In the genomic region with DNA sequence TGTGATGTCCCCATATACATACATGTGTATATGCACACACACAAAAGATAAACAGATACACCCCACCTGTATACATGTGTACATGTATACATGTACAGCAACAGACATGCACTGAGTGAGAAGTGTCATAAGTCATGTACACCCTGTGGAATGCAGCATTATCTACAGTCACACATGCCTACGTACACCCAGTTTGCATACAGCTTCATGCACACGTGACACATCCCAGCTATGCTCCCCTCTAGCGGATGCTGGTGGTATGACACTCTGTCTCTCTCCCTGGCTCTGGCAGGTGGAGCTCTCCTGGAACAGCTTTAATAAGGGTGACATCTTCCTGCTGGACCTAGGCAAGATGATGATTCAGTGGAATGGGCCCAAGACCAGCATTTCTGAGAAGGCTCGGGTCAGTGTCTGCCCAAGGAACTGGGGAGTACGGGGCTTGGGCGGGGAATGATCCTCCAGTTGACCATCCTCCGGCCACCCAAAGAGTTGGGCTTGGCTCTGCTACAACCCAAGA, we compare ENCODE assay signal across 1 cellular context.
TF ChIP-seq lines count a peak whose summit lies in the region.

No MANE protein-coding gene starts in this region.

TF ChIP-seq in K562, 482 proteins besides CTCF, POLR2A, EP300 and RAD21 (continued from another document and continues in another):
- TF ChIP-seq, protein P1, sequence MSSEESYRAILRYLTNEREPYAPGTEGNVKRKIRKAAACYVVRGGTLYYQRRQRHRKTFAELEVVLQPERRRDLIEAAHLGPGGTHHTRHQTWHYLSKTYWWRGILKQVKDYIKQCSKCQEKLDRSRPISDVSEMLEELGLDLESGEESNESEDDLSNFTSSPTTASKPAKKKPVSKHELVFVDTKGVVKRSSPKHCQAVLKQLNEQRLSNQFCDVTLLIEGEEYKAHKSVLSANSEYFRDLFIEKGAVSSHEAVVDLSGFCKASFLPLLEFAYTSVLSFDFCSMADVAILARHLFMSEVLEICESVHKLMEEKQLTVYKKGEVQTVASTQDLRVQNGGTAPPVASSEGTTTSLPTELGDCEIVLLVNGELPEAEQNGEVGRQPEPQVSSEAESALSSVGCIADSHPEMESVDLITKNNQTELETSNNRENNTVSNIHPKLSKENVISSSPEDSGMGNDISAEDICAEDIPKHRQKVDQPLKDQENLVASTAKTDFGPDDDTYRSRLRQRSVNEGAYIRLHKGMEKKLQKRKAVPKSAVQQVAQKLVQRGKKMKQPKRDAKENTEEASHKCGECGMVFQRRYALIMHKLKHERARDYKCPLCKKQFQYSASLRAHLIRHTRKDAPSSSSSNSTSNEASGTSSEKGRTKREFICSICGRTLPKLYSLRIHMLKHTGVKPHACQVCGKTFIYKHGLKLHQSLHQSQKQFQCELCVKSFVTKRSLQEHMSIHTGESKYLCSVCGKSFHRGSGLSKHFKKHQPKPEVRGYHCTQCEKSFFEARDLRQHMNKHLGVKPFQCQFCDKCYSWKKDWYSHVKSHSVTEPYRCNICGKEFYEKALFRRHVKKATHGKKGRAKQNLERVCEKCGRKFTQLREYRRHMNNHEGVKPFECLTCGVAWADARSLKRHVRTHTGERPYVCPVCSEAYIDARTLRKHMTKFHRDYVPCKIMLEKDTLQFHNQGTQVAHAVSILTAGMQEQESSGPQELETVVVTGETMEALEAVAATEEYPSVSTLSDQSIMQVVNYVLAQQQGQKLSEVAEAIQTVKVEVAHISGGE (CRISPR knock-in tag; IDR thresholded peaks at IDR 0.05), result no peak; a peak in 1 of 6 replicates
- no peak for TF ChIP-seq TSC22D4 (tag; IDR thresholded peaks at IDR 0.05)
- TF ChIP-seq ARID1B (IDR thresholded peaks at IDR 0.05), result peak; percentile 70
- TF ChIP-seq ZBTB8A (IDR thresholded peaks at IDR 0.05; ENCODE audit: partially characterized antibody), result no peak
- TF ChIP-seq, protein P2, sequence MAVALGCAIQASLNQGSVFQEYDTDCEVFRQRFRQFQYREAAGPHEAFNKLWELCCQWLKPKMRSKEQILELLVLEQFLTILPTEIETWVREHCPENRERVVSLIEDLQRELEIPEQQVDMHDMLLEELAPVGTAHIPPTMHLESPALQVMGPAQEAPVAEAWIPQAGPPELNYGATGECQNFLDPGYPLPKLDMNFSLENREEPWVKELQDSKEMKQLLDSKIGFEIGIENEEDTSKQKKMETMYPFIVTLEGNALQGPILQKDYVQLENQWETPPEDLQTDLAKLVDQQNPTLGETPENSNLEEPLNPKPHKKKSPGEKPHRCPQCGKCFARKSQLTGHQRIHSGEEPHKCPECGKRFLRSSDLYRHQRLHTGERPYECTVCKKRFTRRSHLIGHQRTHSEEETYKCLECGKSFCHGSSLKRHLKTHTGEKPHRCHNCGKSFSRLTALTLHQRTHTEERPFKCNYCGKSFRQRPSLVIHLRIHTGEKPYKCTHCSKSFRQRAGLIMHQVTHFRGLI (CRISPR knock-in tag; IDR thresholded peaks at IDR 0.05), result no peak
- no peak for TF ChIP-seq IFI16 (CRISPR knock-in tag; IDR thresholded peaks at IDR 0.05)
- no peak for TF ChIP-seq OTX1 (CRISPR knock-in tag; IDR thresholded peaks at IDR 0.05)
- no peak for TF ChIP-seq RBM14 (IDR thresholded peaks at IDR 0.05; ENCODE audit: borderline replicate concordance, insufficient read depth, low read depth, low read length)
- TF ChIP-seq ERF (CRISPR knock-in tag; IDR thresholded peaks at IDR 0.05), result no peak
- TF ChIP-seq TAL1 (IDR thresholded peaks at IDR 0.05), result no peak
- TF ChIP-seq NR3C1 (CRISPR knock-in tag; IDR thresholded peaks at IDR 0.05), result no peak
- TF ChIP-seq, protein P3, sequence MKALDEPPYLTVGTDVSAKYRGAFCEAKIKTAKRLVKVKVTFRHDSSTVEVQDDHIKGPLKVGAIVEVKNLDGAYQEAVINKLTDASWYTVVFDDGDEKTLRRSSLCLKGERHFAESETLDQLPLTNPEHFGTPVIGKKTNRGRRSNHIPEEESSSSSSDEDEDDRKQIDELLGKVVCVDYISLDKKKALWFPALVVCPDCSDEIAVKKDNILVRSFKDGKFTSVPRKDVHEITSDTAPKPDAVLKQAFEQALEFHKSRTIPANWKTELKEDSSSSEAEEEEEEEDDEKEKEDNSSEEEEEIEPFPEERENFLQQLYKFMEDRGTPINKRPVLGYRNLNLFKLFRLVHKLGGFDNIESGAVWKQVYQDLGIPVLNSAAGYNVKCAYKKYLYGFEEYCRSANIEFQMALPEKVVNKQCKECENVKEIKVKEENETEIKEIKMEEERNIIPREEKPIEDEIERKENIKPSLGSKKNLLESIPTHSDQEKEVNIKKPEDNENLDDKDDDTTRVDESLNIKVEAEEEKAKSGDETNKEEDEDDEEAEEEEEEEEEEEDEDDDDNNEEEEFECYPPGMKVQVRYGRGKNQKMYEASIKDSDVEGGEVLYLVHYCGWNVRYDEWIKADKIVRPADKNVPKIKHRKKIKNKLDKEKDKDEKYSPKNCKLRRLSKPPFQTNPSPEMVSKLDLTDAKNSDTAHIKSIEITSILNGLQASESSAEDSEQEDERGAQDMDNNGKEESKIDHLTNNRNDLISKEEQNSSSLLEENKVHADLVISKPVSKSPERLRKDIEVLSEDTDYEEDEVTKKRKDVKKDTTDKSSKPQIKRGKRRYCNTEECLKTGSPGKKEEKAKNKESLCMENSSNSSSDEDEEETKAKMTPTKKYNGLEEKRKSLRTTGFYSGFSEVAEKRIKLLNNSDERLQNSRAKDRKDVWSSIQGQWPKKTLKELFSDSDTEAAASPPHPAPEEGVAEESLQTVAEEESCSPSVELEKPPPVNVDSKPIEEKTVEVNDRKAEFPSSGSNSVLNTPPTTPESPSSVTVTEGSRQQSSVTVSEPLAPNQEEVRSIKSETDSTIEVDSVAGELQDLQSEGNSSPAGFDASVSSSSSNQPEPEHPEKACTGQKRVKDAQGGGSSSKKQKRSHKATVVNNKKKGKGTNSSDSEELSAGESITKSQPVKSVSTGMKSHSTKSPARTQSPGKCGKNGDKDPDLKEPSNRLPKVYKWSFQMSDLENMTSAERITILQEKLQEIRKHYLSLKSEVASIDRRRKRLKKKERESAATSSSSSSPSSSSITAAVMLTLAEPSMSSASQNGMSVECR (CRISPR knock-in tag; IDR thresholded peaks at IDR 0.05), result no peak
- TF ChIP-seq ZNF778 (CRISPR knock-in tag; IDR thresholded peaks at IDR 0.05), result no peak
- no peak for TF ChIP-seq NR1H2 (CRISPR knock-in tag; IDR thresholded peaks at IDR 0.05)
- peak; percentile 55; the same call in 1 of the 2 replicates for TF ChIP-seq KLF16 (IDR thresholded peaks at IDR 0.05)
- TF ChIP-seq MYBL2 (IDR thresholded peaks at IDR 0.05; ENCODE audit: low read depth), result no peak
- no peak for TF ChIP-seq MYBL2 (CRISPR knock-in tag; IDR thresholded peaks at IDR 0.05; ENCODE audit: borderline replicate concordance)
- TF ChIP-seq SMAD1 (IDR thresholded peaks at IDR 0.05; ENCODE audit: low read depth, low read length, partially characterized antibody), result no peak
- TF ChIP-seq, protein P4, sequence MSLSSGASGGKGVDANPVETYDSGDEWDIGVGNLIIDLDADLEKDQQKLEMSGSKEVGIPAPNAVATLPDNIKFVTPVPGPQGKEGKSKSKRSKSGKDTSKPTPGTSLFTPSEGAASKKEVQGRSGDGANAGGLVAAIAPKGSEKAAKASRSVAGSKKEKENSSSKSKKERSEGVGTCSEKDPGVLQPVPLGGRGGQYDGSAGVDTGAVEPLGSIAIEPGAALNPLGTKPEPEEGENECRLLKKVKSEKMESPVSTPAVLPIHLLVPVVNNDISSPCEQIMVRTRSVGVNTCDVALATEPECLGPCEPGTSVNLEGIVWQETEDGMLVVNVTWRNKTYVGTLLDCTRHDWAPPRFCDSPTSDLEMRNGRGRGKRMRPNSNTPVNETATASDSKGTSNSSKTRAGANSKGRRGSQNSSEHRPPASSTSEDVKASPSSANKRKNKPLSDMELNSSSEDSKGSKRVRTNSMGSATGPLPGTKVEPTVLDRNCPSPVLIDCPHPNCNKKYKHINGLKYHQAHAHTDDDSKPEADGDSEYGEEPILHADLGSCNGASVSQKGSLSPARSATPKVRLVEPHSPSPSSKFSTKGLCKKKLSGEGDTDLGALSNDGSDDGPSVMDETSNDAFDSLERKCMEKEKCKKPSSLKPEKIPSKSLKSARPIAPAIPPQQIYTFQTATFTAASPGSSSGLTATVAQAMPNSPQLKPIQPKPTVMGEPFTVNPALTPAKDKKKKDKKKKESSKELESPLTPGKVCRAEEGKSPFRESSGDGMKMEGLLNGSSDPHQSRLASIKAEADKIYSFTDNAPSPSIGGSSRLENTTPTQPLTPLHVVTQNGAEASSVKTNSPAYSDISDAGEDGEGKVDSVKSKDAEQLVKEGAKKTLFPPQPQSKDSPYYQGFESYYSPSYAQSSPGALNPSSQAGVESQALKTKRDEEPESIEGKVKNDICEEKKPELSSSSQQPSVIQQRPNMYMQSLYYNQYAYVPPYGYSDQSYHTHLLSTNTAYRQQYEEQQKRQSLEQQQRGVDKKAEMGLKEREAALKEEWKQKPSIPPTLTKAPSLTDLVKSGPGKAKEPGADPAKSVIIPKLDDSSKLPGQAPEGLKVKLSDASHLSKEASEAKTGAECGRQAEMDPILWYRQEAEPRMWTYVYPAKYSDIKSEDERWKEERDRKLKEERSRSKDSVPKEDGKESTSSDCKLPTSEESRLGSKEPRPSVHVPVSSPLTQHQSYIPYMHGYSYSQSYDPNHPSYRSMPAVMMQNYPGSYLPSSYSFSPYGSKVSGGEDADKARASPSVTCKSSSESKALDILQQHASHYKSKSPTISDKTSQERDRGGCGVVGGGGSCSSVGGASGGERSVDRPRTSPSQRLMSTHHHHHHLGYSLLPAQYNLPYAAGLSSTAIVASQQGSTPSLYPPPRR (CRISPR knock-in tag; IDR thresholded peaks at IDR 0.05; ENCODE audit: borderline replicate concordance), result peak; percentile 91; the same call in 1 of the 2 replicates
- TF ChIP-seq, protein P5, sequence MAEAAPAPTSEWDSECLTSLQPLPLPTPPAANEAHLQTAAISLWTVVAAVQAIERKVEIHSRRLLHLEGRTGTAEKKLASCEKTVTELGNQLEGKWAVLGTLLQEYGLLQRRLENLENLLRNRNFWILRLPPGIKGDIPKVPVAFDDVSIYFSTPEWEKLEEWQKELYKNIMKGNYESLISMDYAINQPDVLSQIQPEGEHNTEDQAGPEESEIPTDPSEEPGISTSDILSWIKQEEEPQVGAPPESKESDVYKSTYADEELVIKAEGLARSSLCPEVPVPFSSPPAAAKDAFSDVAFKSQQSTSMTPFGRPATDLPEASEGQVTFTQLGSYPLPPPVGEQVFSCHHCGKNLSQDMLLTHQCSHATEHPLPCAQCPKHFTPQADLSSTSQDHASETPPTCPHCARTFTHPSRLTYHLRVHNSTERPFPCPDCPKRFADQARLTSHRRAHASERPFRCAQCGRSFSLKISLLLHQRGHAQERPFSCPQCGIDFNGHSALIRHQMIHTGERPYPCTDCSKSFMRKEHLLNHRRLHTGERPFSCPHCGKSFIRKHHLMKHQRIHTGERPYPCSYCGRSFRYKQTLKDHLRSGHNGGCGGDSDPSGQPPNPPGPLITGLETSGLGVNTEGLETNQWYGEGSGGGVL (CRISPR knock-in tag; IDR thresholded peaks at IDR 0.05), result no peak
- peak; percentile 65 for TF ChIP-seq SMARCA4 (IDR thresholded peaks at IDR 0.05)
- no peak for TF ChIP-seq ZBTB1 (CRISPR knock-in tag; IDR thresholded peaks at IDR 0.05; ENCODE audit: borderline replicate concordance, low read depth)
- peak; percentile 82 for TF ChIP-seq CBFA2T2 (conservative IDR thresholded peaks at IDR 0.05)
- no peak for TF ChIP-seq ZNF57 (CRISPR knock-in tag; IDR thresholded peaks at IDR 0.05)
- no peak for TF ChIP-seq POLR3A (IDR thresholded peaks at IDR 0.05; ENCODE audit: borderline replicate concordance, extremely low read depth, insufficient read depth, insufficient read length)
- peak; percentile 97 for TF ChIP-seq MXI1 (IDR thresholded peaks at IDR 0.05; ENCODE audit: low read depth, low read length)
- 0 out of 4 replicates have a peak, but pooled peaks of 1 of the 2 experiments have one; percentile 30 for TF ChIP-seq CSDE1 (IDR thresholded peaks at IDR 0.05)
- TF ChIP-seq, protein P6, sequence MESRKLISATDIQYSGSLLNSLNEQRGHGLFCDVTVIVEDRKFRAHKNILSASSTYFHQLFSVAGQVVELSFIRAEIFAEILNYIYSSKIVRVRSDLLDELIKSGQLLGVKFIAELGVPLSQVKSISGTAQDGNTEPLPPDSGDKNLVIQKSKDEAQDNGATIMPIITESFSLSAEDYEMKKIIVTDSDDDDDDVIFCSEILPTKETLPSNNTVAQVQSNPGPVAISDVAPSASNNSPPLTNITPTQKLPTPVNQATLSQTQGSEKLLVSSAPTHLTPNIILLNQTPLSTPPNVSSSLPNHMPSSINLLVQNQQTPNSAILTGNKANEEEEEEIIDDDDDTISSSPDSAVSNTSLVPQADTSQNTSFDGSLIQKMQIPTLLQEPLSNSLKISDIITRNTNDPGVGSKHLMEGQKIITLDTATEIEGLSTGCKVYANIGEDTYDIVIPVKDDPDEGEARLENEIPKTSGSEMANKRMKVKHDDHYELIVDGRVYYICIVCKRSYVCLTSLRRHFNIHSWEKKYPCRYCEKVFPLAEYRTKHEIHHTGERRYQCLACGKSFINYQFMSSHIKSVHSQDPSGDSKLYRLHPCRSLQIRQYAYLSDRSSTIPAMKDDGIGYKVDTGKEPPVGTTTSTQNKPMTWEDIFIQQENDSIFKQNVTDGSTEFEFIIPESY (CRISPR knock-in tag; IDR thresholded peaks at IDR 0.05), result no peak
- peak; percentile 37 for TF ChIP-seq ASH1L (IDR thresholded peaks at IDR 0.05; ENCODE audit: borderline replicate concordance, low read depth, partially characterized antibody)
- peak; percentile 97 for TF ChIP-seq RAD51 (IDR thresholded peaks at IDR 0.05; ENCODE audit: borderline replicate concordance, low read depth)
- TF ChIP-seq, protein P7, sequence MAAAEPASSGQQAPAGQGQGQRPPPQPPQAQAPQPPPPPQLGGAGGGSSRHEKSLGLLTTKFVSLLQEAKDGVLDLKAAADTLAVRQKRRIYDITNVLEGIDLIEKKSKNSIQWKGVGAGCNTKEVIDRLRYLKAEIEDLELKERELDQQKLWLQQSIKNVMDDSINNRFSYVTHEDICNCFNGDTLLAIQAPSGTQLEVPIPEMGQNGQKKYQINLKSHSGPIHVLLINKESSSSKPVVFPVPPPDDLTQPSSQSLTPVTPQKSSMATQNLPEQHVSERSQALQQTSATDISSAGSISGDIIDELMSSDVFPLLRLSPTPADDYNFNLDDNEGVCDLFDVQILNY (CRISPR knock-in tag; IDR thresholded peaks at IDR 0.05), result peak; percentile 75; the same call in 1 of the 2 replicates
- no peak for TF ChIP-seq CBFB (CRISPR knock-in tag; IDR thresholded peaks at IDR 0.05)
- TF ChIP-seq EWSR1 (IDR thresholded peaks at IDR 0.05; ENCODE audit: borderline replicate concordance, low read depth, partially characterized antibody), result no peak
- no peak for TF ChIP-seq ZNF347 (CRISPR knock-in tag; IDR thresholded peaks at IDR 0.05; ENCODE audit: low read depth)
- TF ChIP-seq, protein P8, sequence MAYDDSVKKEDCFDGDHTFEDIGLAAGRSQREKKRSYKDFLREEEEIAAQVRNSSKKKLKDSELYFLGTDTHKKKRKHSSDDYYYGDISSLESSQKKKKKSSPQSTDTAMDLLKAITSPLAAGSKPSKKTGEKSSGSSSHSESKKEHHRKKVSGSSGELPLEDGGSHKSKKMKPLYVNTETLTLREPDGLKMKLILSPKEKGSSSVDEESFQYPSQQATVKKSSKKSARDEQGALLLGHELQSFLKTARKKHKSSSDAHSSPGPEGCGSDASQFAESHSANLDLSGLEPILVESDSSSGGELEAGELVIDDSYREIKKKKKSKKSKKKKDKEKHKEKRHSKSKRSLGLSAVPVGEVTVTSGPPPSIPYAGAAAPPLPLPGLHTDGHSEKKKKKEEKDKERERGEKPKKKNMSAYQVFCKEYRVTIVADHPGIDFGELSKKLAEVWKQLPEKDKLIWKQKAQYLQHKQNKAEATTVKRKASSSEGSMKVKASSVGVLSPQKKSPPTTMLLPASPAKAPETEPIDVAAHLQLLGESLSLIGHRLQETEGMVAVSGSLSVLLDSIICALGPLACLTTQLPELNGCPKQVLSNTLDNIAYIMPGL (CRISPR knock-in tag; IDR thresholded peaks at IDR 0.05), result no peak; the same call in 1 of the 2 replicates
- no peak; the same call in 1 of the 2 replicates for TF ChIP-seq MAFK (IDR thresholded peaks at IDR 0.05; ENCODE audit: low read length)
- TF ChIP-seq TBP (optimal IDR thresholded peaks at IDR 0.05; ENCODE audit: low read depth, low read length), result no peak
- TF ChIP-seq SRF (CRISPR knock-in tag; IDR thresholded peaks at IDR 0.05), result no peak
- no peak for TF ChIP-seq BCL6 (CRISPR knock-in tag; IDR thresholded peaks at IDR 0.05)
